In genomic region chr13:34343413-34343812, GRCh38 we compare ENCODE assay signal across 23 cellular contexts.
DNase-seq lines count a peak whose midpoint lies in the region; ATAC-seq, FAIRE-seq and TF ChIP-seq lines count a peak whose summit lies in the region.
"Had no signal": no experiment of that assay in that cellular context is flagged by ENCODE, and none has a peak within 500 bp of the region (broad histone marks: within the 10 kb centered on the region; RNA-seq: fewer than 3 reads in every experiment).

No MANE protein-coding gene starts in this region.

- H2AFZ ChIP-seq in astrocyte (ENCODE audit: low read depth, low read length) (no peak overlapping the region), osteoblast (ENCODE audit: low read length) (no peak overlapping the region)

- no peak for TF ChIP-seq CTCF in astrocyte (IDR thresholded peaks at IDR 0.05; ENCODE audit: insufficient read depth, low read depth, low read length)
- no peak for TF ChIP-seq CTCF in choroid plexus epithelial cell (conservative IDR thresholded peaks at IDR 0.05; ENCODE audit: low read depth, low read length)
- no peak for TF ChIP-seq CTCF in fibroblast of the aortic adventitia (IDR thresholded peaks at IDR 0.05; ENCODE audit: insufficient read depth, low read length)
- TF ChIP-seq CTCF in osteoblast (IDR thresholded peaks at IDR 0.05; ENCODE audit: extremely low read depth, low read depth, low read length): no peak

- peaks cover 7% of the 10 kb centered on the region for H3K4me1 Mint-ChIP-seq in astrocyte (ENCODE audit: low read depth, unreplicated experiment)
- H3K4me1 Mint-ChIP-seq: CD14-positive monocyte; CD8-positive, alpha-beta memory T cell had no signal

- H3K4me2 ChIP-seq in astrocyte (ENCODE audit: low read length) (no peak overlapping the region), osteoblast (ENCODE audit: insufficient read depth, low read length) (no peak overlapping the region)
- H3K4me2 ChIP-seq: BLaER1 treated with 17β-estradiol and CSF1 and Interleukin-3, amounts not matched to agents 10 nM and 100 nM had no signal

- H3K4me1 ChIP-seq in astrocyte (ENCODE audit: insufficient read depth, low read length): peaks cover 1% of the 10 kb centered on the region
- H3K4me1 ChIP-seq in osteoblast (ENCODE audit: insufficient read depth, low read length): no peaks in the 10 kb centered on the region
- H3K4me1 ChIP-seq: BLaER1 treated with 17β-estradiol and CSF1 and Interleukin-3, amounts not matched to agents 10 nM and 100 nM had no signal

- H3K36me3 Mint-ChIP-seq in astrocyte (ENCODE audit: low read depth, unreplicated experiment): no peaks in the 10 kb centered on the region
- H3K36me3 Mint-ChIP-seq: CD14-positive monocyte; CD8-positive, alpha-beta memory T cell had no signal

- ATAC-seq in HG03159 (IDR thresholded peaks at IDR 0.05; ENCODE audit: unreplicated experiment): no peak

- no peak overlapping the region for H3K9ac ChIP-seq in astrocyte (ENCODE audit: low read length)
- H3K9ac ChIP-seq: BLaER1 treated with 17β-estradiol and CSF1 and Interleukin-3, amounts not matched to agents 10 nM and 100 nM had no signal

- DNase-seq in NCI-H226: peak; percentile 50
- DNase-seq in astrocyte (ENCODE audit: low read depth): peak; percentile 53
- DNase-seq in choroid plexus epithelial cell (ENCODE audit: low read depth): peak; percentile 18
- peak; percentile 70 for DNase-seq in fibroblast of the aortic adventitia (ENCODE audit: low read depth)
- DNase-seq in NK-92 treated with Interleukin-12 subunit alpha and Interleukin-12 subunit beta, amount 100 ng/mL, for 24 hours (lab: John Stamatoyannopoulos, UW): no peak
- no peak for DNase-seq in osteoblast (ENCODE audit: insufficient read length, low spot score, missing footprints)
- no peak for DNase-seq in activated gamma-delta T cell treated with Interleukin-2 at 50 U/mL for 16 hours
- DNase-seq: AML-193; BE2C; CD4-positive, alpha-beta T cell; CD8-positive, alpha-beta memory T cell; DMS53; DMS79 treated with DMSO at 0.1 percent for 48 hours; GF-D8; GOT3; HFFc6 had no signal

- H4K20me1 ChIP-seq in astrocyte (ENCODE audit: insufficient read depth, low read length) (no peaks in the 10 kb centered on the region), osteoblast (ENCODE audit: insufficient read depth, low read length) (no peaks in the 10 kb centered on the region)
- H4K20me1 ChIP-seq: BLaER1 treated with 17β-estradiol and CSF1 and Interleukin-3, amounts not matched to agents 10 nM and 100 nM had no signal

- H3K9me3 ChIP-seq in astrocyte (ENCODE audit: insufficient read depth, low read depth, low read length): no peaks in the 10 kb centered on the region
- H3K9me3 ChIP-seq in osteoblast (ENCODE audit: low read depth, low read length): no peaks in the 10 kb centered on the region
- H3K9me3 ChIP-seq: BE2C; BLaER1 treated with 17β-estradiol and CSF1 and Interleukin-3, amounts not matched to agents 10 nM and 100 nM; HAP-1 had no signal

- H3K27me3 ChIP-seq in astrocyte (ENCODE audit: insufficient read depth, low read length) (no peaks in the 10 kb centered on the region), osteoblast (ENCODE audit: insufficient read depth, low read length) (no peaks in the 10 kb centered on the region)
- H3K27me3 ChIP-seq: BE2C; BLaER1 treated with 17β-estradiol and CSF1 and Interleukin-3, amounts not matched to agents 10 nM and 100 nM had no signal

- FAIRE-seq in astrocyte (lab: Jason Lieb, UNC): no peak
- FAIRE-seq: GM12891, GM18507, H54 had no signal

- H3K79me2 ChIP-seq in astrocyte (ENCODE audit: insufficient read depth, low read length) (no peaks in the 10 kb centered on the region), osteoblast (ENCODE audit: insufficient read depth, low read length) (no peaks in the 10 kb centered on the region)

- H3K4me3 Mint-ChIP-seq in astrocyte (ENCODE audit: unreplicated experiment): no peak overlapping the region
- H3K4me3 Mint-ChIP-seq: CD14-positive monocyte; CD4-positive, alpha-beta T cell; CD8-positive, alpha-beta memory T cell; HFFc6 had no signal

- no peaks in the 10 kb centered on the region for H3K27me3 Mint-ChIP-seq in astrocyte (ENCODE audit: low read depth, unreplicated experiment)
- H3K27me3 Mint-ChIP-seq: CD4-positive, alpha-beta T cell; CD8-positive, alpha-beta memory T cell had no signal

- no peak overlapping the region for H3K27ac ChIP-seq in astrocyte (ENCODE audit: low read depth, low read length)
- H3K27ac ChIP-seq in osteoblast (ENCODE audit: low read depth, low read length): no peak overlapping the region
- H3K27ac ChIP-seq: BLaER1 treated with 17β-estradiol and CSF1 and Interleukin-3, amounts not matched to agents 10 nM and 100 nM had no signal

- no peak overlapping the region for H3K4me3 ChIP-seq in astrocyte (ENCODE audit: insufficient read depth, low read depth, low read length)
- H3K4me3 ChIP-seq in choroid plexus epithelial cell (ENCODE audit: low read depth, low read length): no peak overlapping the region
- no peak overlapping the region for H3K4me3 ChIP-seq in fibroblast of the aortic adventitia (ENCODE audit: low read depth, low read length)
- no peak overlapping the region for H3K4me3 ChIP-seq in osteoblast (ENCODE audit: insufficient read depth, low read length)
- H3K4me3 ChIP-seq: BLaER1 treated with 17β-estradiol and CSF1 and Interleukin-3, amounts not matched to agents 10 nM and 100 nM; HAP-1 had no signal

- H3K27ac Mint-ChIP-seq in astrocyte (ENCODE audit: unreplicated experiment): no peak overlapping the region
- H3K27ac Mint-ChIP-seq: CD14-positive monocyte; CD4-positive, alpha-beta T cell; CD8-positive, alpha-beta memory T cell; HFFc6 had no signal

- no peaks in the 10 kb centered on the region for H3K36me3 ChIP-seq in astrocyte (ENCODE audit: insufficient read depth, low read length)
- H3K36me3 ChIP-seq in osteoblast (ENCODE audit: insufficient read depth, low read length): no peaks in the 10 kb centered on the region
- H3K36me3 ChIP-seq: BE2C; BLaER1 treated with 17β-estradiol and CSF1 and Interleukin-3, amounts not matched to agents 10 nM and 100 nM; HAP-1 had no signal

- no peaks in the 10 kb centered on the region for H3K9me3 Mint-ChIP-seq in astrocyte (ENCODE audit: unreplicated experiment)
- H3K9me3 Mint-ChIP-seq: HFFc6 had no signal

Comparison
In these comparisons a context has a peak if more than half of its experiments do, and no peak if none do; other contexts are left out.
1. DNase-seq: peak in NCI-H226 (single experiment), astrocyte (single experiment), choroid plexus epithelial cell (single experiment) and fibroblast of the aortic adventitia (single experiment); none in NK-92 treated with Interleukin-12 subunit alpha and Interleukin-12 subunit beta, amount 100 ng/mL, for 24 hours (single experiment), osteoblast (single experiment) and activated gamma-delta T cell treated with Interleukin-2 at 50 U/mL for 16 hours (single experiment).